8 cellular contexts compared by ENCODE assay signal in genomic region chr9:78035369-78035993, GRCh38. TPM values are rescaled to one million over a fixed set of nuclear protein-coding genes. Genes with fewer than 3 reads are reported as not detected.
DNase-seq lines count a peak whose midpoint lies in the region; ATAC-seq, FAIRE-seq and TF ChIP-seq lines count a peak whose summit lies in the region.

No MANE protein-coding gene starts in this region.

- dilution Hi-C loops in keratinocyte (cut with MboI; ENCODE audit: extremely low pct_ligation_motif_present, low sequenced_read_pairs) = no loop called here

- H3K4me1 ChIP-seq in keratinocyte (ENCODE audit: control insufficient read depth, extremely low read depth, insufficient read depth, low read length) = peaks cover 22% of the 10 kb centered on the region

- no peaks in the 10 kb centered on the region for H3K9me1 ChIP-seq in keratinocyte (ENCODE audit: control insufficient read depth, extremely low read depth, insufficient read depth, low read length)

- no peak for ATAC-seq in HG03460 (IDR thresholded peaks at IDR 0.05; ENCODE audit: unreplicated experiment)

- H3K36me3 ChIP-seq in keratinocyte (ENCODE audit: control insufficient read depth in 2 of 2, extremely low read depth in 1 of 2, insufficient read depth in 2 of 2, low read length in 2 of 2) = no peaks in the 10 kb centered on the region

- H3K4me2 ChIP-seq in keratinocyte (ENCODE audit: control insufficient read depth, extremely low read depth, insufficient read depth, low read depth, low read length) = peak overlapping the region; percentile 19

- H3K79me2 ChIP-seq in keratinocyte (ENCODE audit: control insufficient read depth, insufficient read depth, low read length) = peaks cover 8% of the 10 kb centered on the region

- no peaks in the 10 kb centered on the region for H4K20me1 ChIP-seq in keratinocyte (ENCODE audit: control insufficient read depth, extremely low read depth, insufficient read depth, low read length)

- FAIRE-seq in keratinocyte (lab: Jason Lieb, UNC) = peak; percentile 78

- no peaks in the 10 kb centered on the region for H3K9me3 ChIP-seq in keratinocyte (ENCODE audit: control insufficient read depth, low read depth, low read length)

- no peak overlapping the region for H3K9ac ChIP-seq in keratinocyte (ENCODE audit: control insufficient read depth, extremely low read depth, insufficient read depth, low read length)

- peak overlapping the region; percentile 34 for H2AFZ ChIP-seq in keratinocyte (ENCODE audit: control insufficient read depth, low read length)

- H3K27ac ChIP-seq in caudate nucleus (ENCODE audit: low read depth, low read length) = peak overlapping the region; percentile 80
- no peak overlapping the region for H3K27ac ChIP-seq in keratinocyte (ENCODE audit: control insufficient read depth, insufficient read depth, low read length)

- no peak overlapping the region for H3K4me3 ChIP-seq in keratinocyte (ENCODE audit: control insufficient read depth in 2 of 3, extremely low read depth in 1 of 3, insufficient read depth in 2 of 3, low read depth in 1 of 3, low read length in 3 of 3)

- TF ChIP-seq CTCF in GM20000 (IDR thresholded peaks at IDR 0.05; ENCODE audit: extremely low read depth, missing control alignments) (peak; percentile 60), keratinocyte (optimal IDR thresholded peaks at IDR 0.05 in 1 of 3, IDR thresholded peaks at IDR 0.05 in 1 of 3, conservative IDR thresholded peaks at IDR 0.05 in 1 of 3; ENCODE audit: extremely low read depth in 1 of 3, insufficient read depth in 2 of 3, low read length in 3 of 3) (peak; percentile 69 to 83 (median 73))

- peak; percentile 84 to 85 for DNase-seq in AML-193 (lab: John Stamatoyannopoulos, UW)
- peak; percentile 63 for DNase-seq in GM20000 (ENCODE audit: low spot score)
- peak; percentile 57 to 66 for DNase-seq in NCI-H1930 (lab: John Stamatoyannopoulos, UW)
- peak; percentile 16 for DNase-seq in T1000 (lab: John Stamatoyannopoulos, UW)
- peak in 43 of 61 donors; percentile 6 to 84 (median 41) for DNase-seq in caudate nucleus (lab: John Stamatoyannopoulos, UW)
- DNase-seq in keratinocyte (ENCODE audit: low read depth, low spot score) = peak; percentile 40
- DNase-seq in stimulated activated CD4-positive, alpha-beta T cell treated with anti-CD3 and anti-CD28 coated beads, Interleukin-12 subunit alpha, Interleukin-12 subunit beta, amount 100 ng/mL, for 4 hours = peak; percentile 28

- H3K27me3 ChIP-seq in keratinocyte (ENCODE audit: control insufficient read depth, extremely low read depth, insufficient read depth, low read length) = no peaks in the 10 kb centered on the region

RNA-seq across cellular contexts. Expression of gene GNAQ, which starts 3.9 kb away (rescaled TPM):
- 47.3 to 64.3 TPM (median 54.6 TPM) in 3 replicates for polyA plus RNA-seq in keratinocyte
- polyA plus RNA-seq in keratinocyte (2011; ENCODE audit: low read depth) = 10.2 TPM
- polyA plus RNA-seq in keratinocyte (2011; cell fraction: cytosol; rRNA removed) = 66.9 and 119 TPM in 2 replicates
- polyA plus RNA-seq in keratinocyte (2011; cell fraction: nucleus; rRNA removed) = 90.1 and 105 TPM in 2 replicates
- polyA plus RNA-seq in keratinocyte (2012; ENCODE audit: low replicate concordance) = 16.3 and 33.8 TPM in 2 replicates
- polyA minus RNA-seq in keratinocyte = 19.6 to 213 TPM (median 101 TPM) in 3 replicates
- polyA minus RNA-seq in keratinocyte (2011; cell fraction: cytosol; rRNA and poly(A)+ RNA removed) = 31.7 TPM
- polyA minus RNA-seq in keratinocyte (2011; cell fraction: nucleus; rRNA and poly(A)+ RNA removed) = 28.4 and 76.1 TPM in 2 replicates

Comparison
In these comparisons a context has a peak if more than half of its experiments do, and no peak if none do; other contexts are left out.
1. DNase-seq: peak in every context shown above with its lines; median percentile 84 in AML-193; 63 in GM20000; 62 in NCI-H1930; 41 in caudate nucleus; 40 in keratinocyte; 28 in stimulated activated CD4-positive, alpha-beta T cell treated with anti-CD3 and anti-CD28 coated beads, Interleukin-12 subunit alpha, Interleukin-12 subunit beta, amount 100 ng/mL, for 4 hours; 16 in T1000.